8 cellular contexts compared by ENCODE assay signal in genomic region chr5:170572453-170572852, GRCh38.
DNase-seq lines count a peak whose midpoint lies in the region; ATAC-seq and TF ChIP-seq lines count a peak whose summit lies in the region.

No MANE protein-coding gene starts in this region.

- no peaks in the 10 kb centered on the region for H3K36me3 ChIP-seq in neural cell (ENCODE audit: insufficient read depth, low read length)
- no peaks in the 10 kb centered on the region for H3K36me3 ChIP-seq in colonic mucosa

- no peaks in the 10 kb centered on the region for H3K9me2 ChIP-seq in neural cell (ENCODE audit: insufficient read depth, low read length)

- no peak for TF ChIP-seq EP300 in neural cell (conservative IDR thresholded peaks at IDR 0.05; ENCODE audit: poor library complexity, severe bottlenecking)

- H3K4me3 ChIP-seq in neural cell (ENCODE audit: low read length) (no peak overlapping the region), colonic mucosa (no peak overlapping the region)

- no peaks in the 10 kb centered on the region for H3K4me1 ChIP-seq in colonic mucosa

- H3K27me3 Mint-ChIP-seq in glutamatergic neuron (ENCODE audit: unreplicated experiment), result no peaks in the 10 kb centered on the region

- H3K27ac Mint-ChIP-seq in glutamatergic neuron (ENCODE audit: unreplicated experiment), result no peak overlapping the region

- peak; percentile 31 for DNase-seq in SW480 (ENCODE audit: low spot score)
- no peak for DNase-seq in DMS 273 treated with DMSO at 0.1 percent for 48 hours (lab: John Stamatoyannopoulos, UW)
- no peak for DNase-seq in inferior parietal cortex (ENCODE audit: extremely low spot score)
- DNase-seq in colonic mucosa, result no peak
- DNase-seq in glutamatergic neuron, result no peak

- ATAC-seq in GM18870 (IDR thresholded peaks at IDR 0.05; ENCODE audit: unreplicated experiment) (peak; percentile 97), HG02798 (IDR thresholded peaks at IDR 0.05; ENCODE audit: poor library complexity, unreplicated experiment) (peak; percentile 70)

- no peak overlapping the region for H3K4me3 Mint-ChIP-seq in glutamatergic neuron (ENCODE audit: unreplicated experiment)

- TF ChIP-seq CTCF in neural cell (IDR thresholded peaks at IDR 0.05; ENCODE audit: poor library complexity, severe bottlenecking) (no peak), colonic mucosa (IDR thresholded peaks at IDR 0.05) (no peak), glutamatergic neuron (IDR thresholded peaks at IDR 0.05; ENCODE audit: partially characterized antibody, unreplicated experiment) (no peak)

- no peaks in the 10 kb centered on the region for H4K20me1 ChIP-seq in neural cell (ENCODE audit: insufficient read depth)

- H3K79me2 ChIP-seq in neural cell (replicated peaks; ENCODE audit: insufficient read depth, low read length), result no peaks in the 10 kb centered on the region

- no peaks in the 10 kb centered on the region for H3K36me3 Mint-ChIP-seq in glutamatergic neuron (ENCODE audit: unreplicated experiment)

- H2AFZ ChIP-seq in neural cell (ENCODE audit: low read depth, low read length), result no peak overlapping the region

- H3K4me1 Mint-ChIP-seq in glutamatergic neuron (ENCODE audit: low read depth, unreplicated experiment), result peaks cover 19% of the 10 kb centered on the region

- H3K27me3 ChIP-seq in neural cell (ENCODE audit: insufficient read depth, low read depth, low read length), result no peaks in the 10 kb centered on the region
- no peaks in the 10 kb centered on the region for H3K27me3 ChIP-seq in colonic mucosa

- no peak for TF ChIP-seq RAD21 in neural cell (conservative IDR thresholded peaks at IDR 0.05)

- no peak overlapping the region for H3K9ac ChIP-seq in neural cell (ENCODE audit: low read length)
- H3K9ac ChIP-seq in colonic mucosa (ENCODE audit: low read depth in 2 of 2, low read length in 2 of 2), result no peak overlapping the region

- no peak overlapping the region for H3K4me2 ChIP-seq in neural cell (ENCODE audit: low read length)

- H3K27ac ChIP-seq in neural cell (ENCODE audit: low read length) (no peak overlapping the region), colonic mucosa (no peak overlapping the region)

- no peaks in the 10 kb centered on the region for H3K9me3 ChIP-seq in neural cell (ENCODE audit: low read length)
- no peaks in the 10 kb centered on the region for H3K9me3 ChIP-seq in colonic mucosa

- intact Hi-C loops in colonic mucosa (cut with DNase I), result no loop called here

- peaks cover 2% of the 10 kb centered on the region for H3F3A ChIP-seq in neural cell (ENCODE audit: insufficient read depth, low read length, poor library complexity, severe bottlenecking)

- peaks cover 3% of the 10 kb centered on the region for H3K9me3 Mint-ChIP-seq in glutamatergic neuron (ENCODE audit: unreplicated experiment)

TF ChIP-seq in neural cell, 6 proteins besides CTCF, POLR2A, EP300 and RAD21:
- TF ChIP-seq TAF1 (IDR thresholded peaks at IDR 0.05; ENCODE audit: low read depth) (no peak), SMC3 (conservative IDR thresholded peaks at IDR 0.05; ENCODE audit: poor library complexity) (no peak), EZH2 (IDR thresholded peaks at IDR 0.05; ENCODE audit: borderline replicate concordance, insufficient read depth, low read length, poor library complexity, severe bottlenecking) (no peak)
- TF ChIP-seq, protein P1, sequence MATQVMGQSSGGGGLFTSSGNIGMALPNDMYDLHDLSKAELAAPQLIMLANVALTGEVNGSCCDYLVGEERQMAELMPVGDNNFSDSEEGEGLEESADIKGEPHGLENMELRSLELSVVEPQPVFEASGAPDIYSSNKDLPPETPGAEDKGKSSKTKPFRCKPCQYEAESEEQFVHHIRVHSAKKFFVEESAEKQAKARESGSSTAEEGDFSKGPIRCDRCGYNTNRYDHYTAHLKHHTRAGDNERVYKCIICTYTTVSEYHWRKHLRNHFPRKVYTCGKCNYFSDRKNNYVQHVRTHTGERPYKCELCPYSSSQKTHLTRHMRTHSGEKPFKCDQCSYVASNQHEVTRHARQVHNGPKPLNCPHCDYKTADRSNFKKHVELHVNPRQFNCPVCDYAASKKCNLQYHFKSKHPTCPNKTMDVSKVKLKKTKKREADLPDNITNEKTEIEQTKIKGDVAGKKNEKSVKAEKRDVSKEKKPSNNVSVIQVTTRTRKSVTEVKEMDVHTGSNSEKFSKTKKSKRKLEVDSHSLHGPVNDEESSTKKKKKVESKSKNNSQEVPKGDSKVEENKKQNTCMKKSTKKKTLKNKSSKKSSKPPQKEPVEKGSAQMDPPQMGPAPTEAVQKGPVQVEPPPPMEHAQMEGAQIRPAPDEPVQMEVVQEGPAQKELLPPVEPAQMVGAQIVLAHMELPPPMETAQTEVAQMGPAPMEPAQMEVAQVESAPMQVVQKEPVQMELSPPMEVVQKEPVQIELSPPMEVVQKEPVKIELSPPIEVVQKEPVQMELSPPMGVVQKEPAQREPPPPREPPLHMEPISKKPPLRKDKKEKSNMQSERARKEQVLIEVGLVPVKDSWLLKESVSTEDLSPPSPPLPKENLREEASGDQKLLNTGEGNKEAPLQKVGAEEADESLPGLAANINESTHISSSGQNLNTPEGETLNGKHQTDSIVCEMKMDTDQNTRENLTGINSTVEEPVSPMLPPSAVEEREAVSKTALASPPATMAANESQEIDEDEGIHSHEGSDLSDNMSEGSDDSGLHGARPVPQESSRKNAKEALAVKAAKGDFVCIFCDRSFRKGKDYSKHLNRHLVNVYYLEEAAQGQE (IDR thresholded peaks at IDR 0.05; ENCODE audit: borderline replicate concordance), result peak; percentile 22
